In the genomic region with DNA sequence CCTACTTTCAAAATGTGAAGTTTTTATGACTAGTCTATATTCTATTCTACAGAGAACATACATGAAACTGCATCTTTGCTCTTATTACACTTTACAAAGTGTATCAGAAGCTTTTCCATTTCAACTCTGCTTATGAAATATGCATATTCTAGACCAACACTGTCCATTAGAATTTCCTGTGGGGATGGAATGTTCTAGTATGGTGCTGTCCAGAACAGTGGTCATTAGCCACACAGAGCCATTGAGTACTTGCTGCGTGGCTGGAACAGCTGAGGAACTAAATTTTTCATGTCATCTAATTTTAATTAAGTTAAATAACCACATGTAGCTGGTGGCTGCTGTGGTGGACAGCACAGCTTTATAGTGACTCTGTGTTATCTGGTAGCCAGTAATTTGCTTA, we compare ENCODE assay signal across 24 cellular contexts.
A peak's percentile ranks its signal among the peaks of the same experiment; 100 is the strongest.
DNase-seq lines count a peak whose midpoint lies in the region; ATAC-seq and TF ChIP-seq lines count a peak whose summit lies in the region.
"Had no signal": no experiment of that assay in that cellular context is flagged by ENCODE, and none has a peak within 500 bp of the region (broad histone marks: within the 10 kb centered on the region; RNA-seq: fewer than 3 reads in every experiment).

No MANE protein-coding gene starts in this region.

- no peaks in the 10 kb centered on the region for H3K27me3 ChIP-seq in heart right ventricle
- no peaks in the 10 kb centered on the region for H3K27me3 ChIP-seq in testis
- H3K27me3 ChIP-seq: BE2C; BLaER1 treated with 17β-estradiol and CSF1 and Interleukin-3, amounts not matched to agents 10 nM and 100 nM had no signal

- ATAC-seq in heart right ventricle (peak in 1 of 8 donors; percentile 59), Right ventricle myocardium superior (ENCODE audit: poor library complexity) (no peak), GM18867 (IDR thresholded peaks at IDR 0.05; ENCODE audit: unreplicated experiment) (peak; percentile 19), GM21529 (IDR thresholded peaks at IDR 0.05; ENCODE audit: unreplicated experiment) (no peak), HG03457 (IDR thresholded peaks at IDR 0.05; ENCODE audit: unreplicated experiment) (no peak)
- ATAC-seq: A549 had no signal

- no peaks in the 10 kb centered on the region for H3K9me3 ChIP-seq in heart right ventricle
- H3K9me3 ChIP-seq in testis, result no peaks in the 10 kb centered on the region
- H3K9me3 ChIP-seq: A549; BE2C; BLaER1 treated with 17β-estradiol and CSF1 and Interleukin-3, amounts not matched to agents 10 nM and 100 nM; HAP-1 had no signal

- DNase-seq in heart right ventricle, result no peak
- DNase-seq in Right ventricle myocardium superior, result no peak
- DNase-seq in dermis blood vessel endothelial cell, result peak; percentile 44
- peak; percentile 12 for DNase-seq in myocyte (ENCODE audit: low read depth)
- no peak for DNase-seq in testis
- DNase-seq: 8988T; ACHN; AML-193; BE2C; CD4-positive, alpha-beta T cell; CD8-positive, alpha-beta memory T cell; DMS 273 treated with DMSO at 0.1 percent for 48 hours; DMS79; EL; GDM1; GOT3; HFFc6 had no signal

- H3K4me1 ChIP-seq in heart right ventricle (peaks cover 0 to 63% (median 24%) of the 10 kb centered on the region in 9 donors), testis (no peaks in the 10 kb centered on the region)
- H3K4me1 ChIP-seq: BE2C had no signal

- H3K27ac ChIP-seq in heart right ventricle (peak overlapping the region in 7 of 10 donors; percentile 6 to 79 (median 48)), testis (no peak overlapping the region)
- H3K27ac ChIP-seq: A549 had no signal

- H3K4me3 ChIP-seq in heart right ventricle (no peak overlapping the region), testis (no peak overlapping the region)
- H3K4me3 ChIP-seq: A549; BLaER1 treated with 17β-estradiol and CSF1 and Interleukin-3, amounts not matched to agents 10 nM and 100 nM; GM12878; HAP-1 had no signal

- TF ChIP-seq POLR2A in testis (IDR thresholded peaks at IDR 0.05), result no peak

- intact Hi-C loops in heart right ventricle (cut with DNase I) (loop anchor here in 1 of 10 donors (10.0 kb wide), 1 partner anchor 76 kb away; no protein-coding TSS in a partner anchor), Right ventricle myocardium superior (cut with DNase I) (no loop called here), testis (cut with DNase I; ENCODE audit: low total_unique reads) (no loop called here)

- TF ChIP-seq CTCF in heart right ventricle (IDR thresholded peaks at IDR 0.05) (no peak), testis (IDR thresholded peaks at IDR 0.05) (no peak)

- WGBS in heart right ventricle, 2 donors, result 51 to 63% methylated on average over 1 of the region's 1 CpG
- 57 to 80% methylated on average over 1 of the region's 1 CpG for whole genome bisulfite sequencing in testis, 2 donors

- H3K36me3 ChIP-seq in heart right ventricle, result no peaks in the 10 kb centered on the region
- no peaks in the 10 kb centered on the region for H3K36me3 ChIP-seq in testis (ENCODE audit: low read depth, missing control alignments)
- H3K36me3 ChIP-seq: BE2C; BLaER1 treated with 17β-estradiol and CSF1 and Interleukin-3, amounts not matched to agents 10 nM and 100 nM; HAP-1 had no signal

Comparison
In these comparisons a context has a peak if more than half of its experiments do, and no peak if none do; other contexts are left out.
1. DNase-seq: peak in dermis blood vessel endothelial cell (single experiment) and myocyte (single experiment); none in heart right ventricle (0 of 2), Right ventricle myocardium superior (single experiment) and testis (single experiment).
2. H3K27ac ChIP-seq: peak in heart right ventricle (7 of 10); none in testis (0 of 2).